Comparison of ENCODE assay signal across 38 cellular contexts in genomic region chr16:87555647-87556046, GRCh38. TPM values are rescaled to one million over a fixed set of nuclear protein-coding genes. Genes with fewer than 3 reads are reported as not detected.
"Had no signal": no experiment of that assay in that cellular context is flagged by ENCODE, and none has a peak within 500 bp of the region (broad histone marks: within the 10 kb centered on the region; RNA-seq: fewer than 3 reads in every experiment).

No MANE protein-coding gene starts in this region.

- H3K27ac ChIP-seq: body of pancreas, PC-9, RWPE1, WERI-Rb-1 had no signal

- H3K36me3 ChIP-seq: ascending aorta, breast epithelium, MG63, WERI-Rb-1 had no signal

- H3K27ac Mint-ChIP-seq: activated CD4-positive, alpha-beta T cell treated with anti-CD3 and anti-CD28 coated beads, Interleukin-2, amount 10 ng/mL, durations not matched to agents 24 days and 14 days; activated CD8-positive, alpha-beta T cell treated with anti-CD3 and anti-CD28 coated beads for 36 hours; activated naive CD4-positive, alpha-beta T cell treated with anti-CD3 and anti-CD28 coated beads, Interleukin-2, amount 50 U/mL, for 24 hours; activated naive CD8-positive, alpha-beta T cell treated with anti-CD3 and anti-CD28 coated beads, Interleukin-2, amount 10 ng/mL, durations not matched to agents 7 days and 5 days; activated T-cell treated with anti-CD3 and anti-CD28 coated beads, Interleukin-2, amount 50 U/mL, for 72 hours; activated T-helper 17 cell treated with anti-CD3 and anti-CD28 coated beads, Interleukin-2, amount 50 U/mL, for 72 hours had no signal

- H3K27me3 ChIP-seq: ascending aorta, body of pancreas, MG63 had no signal

- H3K4me1 Mint-ChIP-seq: activated CD4-positive, alpha-beta T cell treated with anti-CD3 and anti-CD28 coated beads, Interleukin-2, amount 10 ng/mL, durations not matched to agents 24 days and 14 days; activated naive CD4-positive, alpha-beta T cell treated with anti-CD3 and anti-CD28 coated beads, Interleukin-2, amount 50 U/mL, for 24 hours; activated naive CD8-positive, alpha-beta T cell treated with anti-CD3 and anti-CD28 coated beads, Interleukin-2, amount 10 ng/mL, durations not matched to agents 7 days and 5 days had no signal

- DNase-seq: activated CD4-positive, alpha-beta T cell treated with anti-CD3 and anti-CD28 coated beads, Interleukin-2, amount 10 ng/mL, durations not matched to agents 24 days and 14 days; activated CD4-positive, alpha-beta T cell treated with anti-CD3 and anti-CD28 coated beads, Interleukin-2, amount 50 U/mL, for 4 hours; activated CD8-positive, alpha-beta T cell treated with anti-CD3 and anti-CD28 coated beads for 36 hours; activated effector memory CD4-positive, alpha-beta T cell treated with anti-CD3 and anti-CD28 coated beads, Interleukin-2, amount 50 U/mL, for 16 hours; activated naive CD4-positive, alpha-beta T cell treated with Interleukin-2 at 50 U/mL for 16 hours; activated naive CD8-positive, alpha-beta T cell treated with anti-CD3 and anti-CD28 coated beads, Interleukin-2, amount 10 ng/mL, durations not matched to agents 7 days and 5 days; activated T-cell treated with anti-CD3 and anti-CD28 coated beads, Interleukin-2, amount 50 U/mL, for 1 hour; activated T-cell treated with anti-CD3 and anti-CD28 coated beads, Interleukin-2, amount 50 U/mL, for 72 hours; amygdala; body of pancreas; Kasumi-1; KG1; MG63; NCI-H1048; NCI-H1105 treated with DMSO at 0.1 percent for 48 hours; NCI-H1436; NCI-H1694; NCI-H1930; NCI-H2081 treated with DMSO at 0.1 percent for 48 hours; NCI-H345; NCI-H524 treated with DMSO at 0.1 percent for 48 hours; NK-92 treated with Interleukin-12 subunit alpha and Interleukin-12 subunit beta, amount 100 ng/mL, for 24 hours; PC-9; SIG-M5; SW 1271; T-helper 1 cell; T-helper 2 cell; T-helper 9 cell; WERI-Rb-1 had no signal

- ATAC-seq: activated CD8-positive, alpha-beta T cell treated with anti-CD3 and anti-CD28 coated beads for 36 hours; activated T-cell treated with anti-CD3 and anti-CD28 coated beads, Interleukin-2, amount 50 U/mL, for 72 hours; activated T-helper 17 cell treated with anti-CD3 and anti-CD28 coated beads, Interleukin-2, amount 50 U/mL, for 72 hours; body of pancreas; Right ventricle myocardium inferior; SK-N-SH treated with all-trans-retinoic acid at 6 μM for 48 hours had no signal

- H3K4me1 ChIP-seq: body of pancreas, breast epithelium had no signal

- H3K4me3 Mint-ChIP-seq: activated CD4-positive, alpha-beta T cell treated with anti-CD3 and anti-CD28 coated beads, Interleukin-2, amount 10 ng/mL, durations not matched to agents 24 days and 14 days; activated CD8-positive, alpha-beta T cell treated with anti-CD3 and anti-CD28 coated beads for 36 hours; activated naive CD4-positive, alpha-beta T cell treated with anti-CD3 and anti-CD28 coated beads, Interleukin-2, amount 50 U/mL, for 24 hours; activated naive CD8-positive, alpha-beta T cell treated with anti-CD3 and anti-CD28 coated beads, Interleukin-2, amount 10 ng/mL, durations not matched to agents 7 days and 5 days; activated T-cell treated with anti-CD3 and anti-CD28 coated beads, Interleukin-2, amount 50 U/mL, for 72 hours; activated T-helper 17 cell treated with anti-CD3 and anti-CD28 coated beads, Interleukin-2, amount 50 U/mL, for 72 hours had no signal

- H3K4me3 ChIP-seq: ascending aorta, body of pancreas, breast epithelium, MG63, PC-9 had no signal

- H3K9me3 Mint-ChIP-seq: activated CD4-positive, alpha-beta T cell treated with anti-CD3 and anti-CD28 coated beads, Interleukin-2, amount 10 ng/mL, durations not matched to agents 24 days and 14 days; activated CD8-positive, alpha-beta T cell treated with anti-CD3 and anti-CD28 coated beads for 36 hours; activated naive CD4-positive, alpha-beta T cell treated with anti-CD3 and anti-CD28 coated beads, Interleukin-2, amount 50 U/mL, for 24 hours; activated naive CD8-positive, alpha-beta T cell treated with anti-CD3 and anti-CD28 coated beads, Interleukin-2, amount 10 ng/mL, durations not matched to agents 7 days and 5 days; activated T-helper 17 cell treated with anti-CD3 and anti-CD28 coated beads, Interleukin-2, amount 50 U/mL, for 72 hours had no signal

- H3K9me3 ChIP-seq: ascending aorta, body of pancreas, MG63 had no signal

- H3K36me3 Mint-ChIP-seq: activated naive CD4-positive, alpha-beta T cell treated with anti-CD3 and anti-CD28 coated beads, Interleukin-2, amount 50 U/mL, for 24 hours; activated naive CD8-positive, alpha-beta T cell treated with anti-CD3 and anti-CD28 coated beads, Interleukin-2, amount 10 ng/mL, durations not matched to agents 7 days and 5 days had no signal

RNA-seq across cellular contexts. Expression of gene JPH3, which starts 46.7 kb away (rescaled TPM):
- total RNA-seq: activated CD4-positive, alpha-beta T cell treated with anti-CD3 and anti-CD28 coated beads, Interleukin-2, amount 10 ng/mL, durations not matched to agents 24 days and 14 days; activated CD8-positive, alpha-beta memory T cell treated with anti-CD3 and anti-CD28 coated beads for 36 hours; activated naive CD8-positive, alpha-beta T cell treated with anti-CD3 and anti-CD28 coated beads, Interleukin-2, amount 10 ng/mL, durations not matched to agents 7 days and 5 days; ascending aorta; body of pancreas; OCI-LY7; PC-9; Right ventricle myocardium inferior had no signal
